1 cellular context compared by ENCODE assay signal in genomic region chr17:3888343-3889171, GRCh38.
A peak's percentile ranks its signal among the peaks of the same experiment; 100 is the strongest.
TF ChIP-seq lines count a peak whose summit lies in the region.

No MANE protein-coding gene starts in this region.

TF ChIP-seq in K562, 482 proteins besides CTCF, POLR2A, EP300 and RAD21 (continued from another document and continues in another):
- TF ChIP-seq, protein P1, sequence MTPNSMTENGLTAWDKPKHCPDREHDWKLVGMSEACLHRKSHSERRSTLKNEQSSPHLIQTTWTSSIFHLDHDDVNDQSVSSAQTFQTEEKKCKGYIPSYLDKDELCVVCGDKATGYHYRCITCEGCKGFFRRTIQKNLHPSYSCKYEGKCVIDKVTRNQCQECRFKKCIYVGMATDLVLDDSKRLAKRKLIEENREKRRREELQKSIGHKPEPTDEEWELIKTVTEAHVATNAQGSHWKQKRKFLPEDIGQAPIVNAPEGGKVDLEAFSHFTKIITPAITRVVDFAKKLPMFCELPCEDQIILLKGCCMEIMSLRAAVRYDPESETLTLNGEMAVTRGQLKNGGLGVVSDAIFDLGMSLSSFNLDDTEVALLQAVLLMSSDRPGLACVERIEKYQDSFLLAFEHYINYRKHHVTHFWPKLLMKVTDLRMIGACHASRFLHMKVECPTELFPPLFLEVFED (CRISPR knock-in tag; conservative IDR thresholded peaks at IDR 0.05), result no peak
- TF ChIP-seq ADNP (tag; IDR thresholded peaks at IDR 0.05), result no peak
- no peak for TF ChIP-seq TEAD2 (tag; IDR thresholded peaks at IDR 0.05)
- no peak for TF ChIP-seq MTA3 (IDR thresholded peaks at IDR 0.05; ENCODE audit: borderline replicate concordance)
- TF ChIP-seq TAF1 (IDR thresholded peaks at IDR 0.05; ENCODE audit: control insufficient read depth, extremely low read depth, insufficient read depth, low read length, severe bottlenecking), result no peak
- TF ChIP-seq ZNF76 (CRISPR knock-in tag; IDR thresholded peaks at IDR 0.05; ENCODE audit: borderline replicate concordance), result no peak
- no peak for TF ChIP-seq ZNF57 (CRISPR knock-in tag; IDR thresholded peaks at IDR 0.05)
- 0 out of 2 replicates have a peak, but pooled peaks have one; percentile 15 for TF ChIP-seq XRCC5 (IDR thresholded peaks at IDR 0.05; ENCODE audit: low read depth, low read length)
- no peak for TF ChIP-seq U2AF1 (optimal IDR thresholded peaks at IDR 0.05; ENCODE audit: low read depth, low read length)
- TF ChIP-seq ZNF561 (CRISPR knock-in tag; conservative IDR thresholded peaks at IDR 0.05), result no peak
- TF ChIP-seq NCOA4 (IDR thresholded peaks at IDR 0.05; ENCODE audit: partially characterized antibody), result no peak
- TF ChIP-seq NEUROD1 (IDR thresholded peaks at IDR 0.05; ENCODE audit: borderline replicate concordance, low read depth, low read length, partially characterized antibody), result no peak
- TF ChIP-seq, protein P2, sequence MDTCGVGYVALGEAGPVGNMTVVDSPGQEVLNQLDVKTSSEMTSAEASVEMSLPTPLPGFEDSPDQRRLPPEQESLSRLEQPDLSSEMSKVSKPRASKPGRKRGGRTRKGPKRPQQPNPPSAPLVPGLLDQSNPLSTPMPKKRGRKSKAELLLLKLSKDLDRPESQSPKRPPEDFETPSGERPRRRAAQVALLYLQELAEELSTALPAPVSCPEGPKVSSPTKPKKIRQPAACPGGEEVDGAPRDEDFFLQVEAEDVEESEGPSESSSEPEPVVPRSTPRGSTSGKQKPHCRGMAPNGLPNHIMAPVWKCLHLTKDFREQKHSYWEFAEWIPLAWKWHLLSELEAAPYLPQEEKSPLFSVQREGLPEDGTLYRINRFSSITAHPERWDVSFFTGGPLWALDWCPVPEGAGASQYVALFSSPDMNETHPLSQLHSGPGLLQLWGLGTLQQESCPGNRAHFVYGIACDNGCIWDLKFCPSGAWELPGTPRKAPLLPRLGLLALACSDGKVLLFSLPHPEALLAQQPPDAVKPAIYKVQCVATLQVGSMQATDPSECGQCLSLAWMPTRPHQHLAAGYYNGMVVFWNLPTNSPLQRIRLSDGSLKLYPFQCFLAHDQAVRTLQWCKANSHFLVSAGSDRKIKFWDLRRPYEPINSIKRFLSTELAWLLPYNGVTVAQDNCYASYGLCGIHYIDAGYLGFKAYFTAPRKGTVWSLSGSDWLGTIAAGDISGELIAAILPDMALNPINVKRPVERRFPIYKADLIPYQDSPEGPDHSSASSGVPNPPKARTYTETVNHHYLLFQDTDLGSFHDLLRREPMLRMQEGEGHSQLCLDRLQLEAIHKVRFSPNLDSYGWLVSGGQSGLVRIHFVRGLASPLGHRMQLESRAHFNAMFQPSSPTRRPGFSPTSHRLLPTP (IDR thresholded peaks at IDR 0.05; ENCODE audit: borderline replicate concordance, extremely low read depth, insufficient read length), result no peak
- peak; percentile 58; the same call in 1 of the 2 replicates for TF ChIP-seq NKRF (IDR thresholded peaks at IDR 0.05; ENCODE audit: borderline replicate concordance)
- TF ChIP-seq ZBTB8A (IDR thresholded peaks at IDR 0.05; ENCODE audit: partially characterized antibody), result no peak
- TF ChIP-seq ZBTB26 (CRISPR knock-in tag; IDR thresholded peaks at IDR 0.05), result no peak
- TF ChIP-seq ZEB2 (IDR thresholded peaks at IDR 0.05), result peak; percentile 67; the same call in 1 of the 2 replicates
- TF ChIP-seq, protein P3, sequence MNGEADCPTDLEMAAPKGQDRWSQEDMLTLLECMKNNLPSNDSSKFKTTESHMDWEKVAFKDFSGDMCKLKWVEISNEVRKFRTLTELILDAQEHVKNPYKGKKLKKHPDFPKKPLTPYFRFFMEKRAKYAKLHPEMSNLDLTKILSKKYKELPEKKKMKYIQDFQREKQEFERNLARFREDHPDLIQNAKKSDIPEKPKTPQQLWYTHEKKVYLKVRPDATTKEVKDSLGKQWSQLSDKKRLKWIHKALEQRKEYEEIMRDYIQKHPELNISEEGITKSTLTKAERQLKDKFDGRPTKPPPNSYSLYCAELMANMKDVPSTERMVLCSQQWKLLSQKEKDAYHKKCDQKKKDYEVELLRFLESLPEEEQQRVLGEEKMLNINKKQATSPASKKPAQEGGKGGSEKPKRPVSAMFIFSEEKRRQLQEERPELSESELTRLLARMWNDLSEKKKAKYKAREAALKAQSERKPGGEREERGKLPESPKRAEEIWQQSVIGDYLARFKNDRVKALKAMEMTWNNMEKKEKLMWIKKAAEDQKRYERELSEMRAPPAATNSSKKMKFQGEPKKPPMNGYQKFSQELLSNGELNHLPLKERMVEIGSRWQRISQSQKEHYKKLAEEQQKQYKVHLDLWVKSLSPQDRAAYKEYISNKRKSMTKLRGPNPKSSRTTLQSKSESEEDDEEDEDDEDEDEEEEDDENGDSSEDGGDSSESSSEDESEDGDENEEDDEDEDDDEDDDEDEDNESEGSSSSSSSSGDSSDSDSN (IDR thresholded peaks at IDR 0.05; ENCODE audit: borderline replicate concordance in 1 of 2, low read depth in 2 of 2, low read length in 2 of 2), result peak in 1 of 2 experiments; percentile 71; a peak in 1 of 4 replicates
- TF ChIP-seq EP400 (IDR thresholded peaks at IDR 0.05), result peak; percentile 94
- TF ChIP-seq BRD9 (IDR thresholded peaks at IDR 0.05; ENCODE audit: low read depth, partially characterized antibody), result no peak
- TF ChIP-seq TAF7 (tag; IDR thresholded peaks at IDR 0.05), result no peak
- no peak for TF ChIP-seq ZZZ3 (IDR thresholded peaks at IDR 0.05)
- TF ChIP-seq HMGN3 (IDR thresholded peaks at IDR 0.05; ENCODE audit: borderline replicate concordance, extremely low read depth, insufficient read length, low read depth, low read length), result peak; percentile 75
- TF ChIP-seq POLR2H (tag; IDR thresholded peaks at IDR 0.05; ENCODE audit: low read depth), result no peak
- TF ChIP-seq SAFB (IDR thresholded peaks at IDR 0.05; ENCODE audit: borderline replicate concordance, low read depth, low read length), result no peak
- TF ChIP-seq ZKSCAN1 (IDR thresholded peaks at IDR 0.05; ENCODE audit: low read depth, low read length), result no peak
- TF ChIP-seq POLR2B (IDR thresholded peaks at IDR 0.05; ENCODE audit: low read depth, partially characterized antibody), result peak; percentile 49
- TF ChIP-seq CREBBP (IDR thresholded peaks at IDR 0.05; ENCODE audit: low read depth, low read length), result no peak
- TF ChIP-seq, protein P4, sequence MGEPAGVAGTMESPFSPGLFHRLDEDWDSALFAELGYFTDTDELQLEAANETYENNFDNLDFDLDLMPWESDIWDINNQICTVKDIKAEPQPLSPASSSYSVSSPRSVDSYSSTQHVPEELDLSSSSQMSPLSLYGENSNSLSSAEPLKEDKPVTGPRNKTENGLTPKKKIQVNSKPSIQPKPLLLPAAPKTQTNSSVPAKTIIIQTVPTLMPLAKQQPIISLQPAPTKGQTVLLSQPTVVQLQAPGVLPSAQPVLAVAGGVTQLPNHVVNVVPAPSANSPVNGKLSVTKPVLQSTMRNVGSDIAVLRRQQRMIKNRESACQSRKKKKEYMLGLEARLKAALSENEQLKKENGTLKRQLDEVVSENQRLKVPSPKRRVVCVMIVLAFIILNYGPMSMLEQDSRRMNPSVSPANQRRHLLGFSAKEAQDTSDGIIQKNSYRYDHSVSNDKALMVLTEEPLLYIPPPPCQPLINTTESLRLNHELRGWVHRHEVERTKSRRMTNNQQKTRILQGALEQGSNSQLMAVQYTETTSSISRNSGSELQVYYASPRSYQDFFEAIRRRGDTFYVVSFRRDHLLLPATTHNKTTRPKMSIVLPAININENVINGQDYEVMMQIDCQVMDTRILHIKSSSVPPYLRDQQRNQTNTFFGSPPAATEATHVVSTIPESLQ (CRISPR knock-in tag; IDR thresholded peaks at IDR 0.05), result no peak
- TF ChIP-seq, protein P5, sequence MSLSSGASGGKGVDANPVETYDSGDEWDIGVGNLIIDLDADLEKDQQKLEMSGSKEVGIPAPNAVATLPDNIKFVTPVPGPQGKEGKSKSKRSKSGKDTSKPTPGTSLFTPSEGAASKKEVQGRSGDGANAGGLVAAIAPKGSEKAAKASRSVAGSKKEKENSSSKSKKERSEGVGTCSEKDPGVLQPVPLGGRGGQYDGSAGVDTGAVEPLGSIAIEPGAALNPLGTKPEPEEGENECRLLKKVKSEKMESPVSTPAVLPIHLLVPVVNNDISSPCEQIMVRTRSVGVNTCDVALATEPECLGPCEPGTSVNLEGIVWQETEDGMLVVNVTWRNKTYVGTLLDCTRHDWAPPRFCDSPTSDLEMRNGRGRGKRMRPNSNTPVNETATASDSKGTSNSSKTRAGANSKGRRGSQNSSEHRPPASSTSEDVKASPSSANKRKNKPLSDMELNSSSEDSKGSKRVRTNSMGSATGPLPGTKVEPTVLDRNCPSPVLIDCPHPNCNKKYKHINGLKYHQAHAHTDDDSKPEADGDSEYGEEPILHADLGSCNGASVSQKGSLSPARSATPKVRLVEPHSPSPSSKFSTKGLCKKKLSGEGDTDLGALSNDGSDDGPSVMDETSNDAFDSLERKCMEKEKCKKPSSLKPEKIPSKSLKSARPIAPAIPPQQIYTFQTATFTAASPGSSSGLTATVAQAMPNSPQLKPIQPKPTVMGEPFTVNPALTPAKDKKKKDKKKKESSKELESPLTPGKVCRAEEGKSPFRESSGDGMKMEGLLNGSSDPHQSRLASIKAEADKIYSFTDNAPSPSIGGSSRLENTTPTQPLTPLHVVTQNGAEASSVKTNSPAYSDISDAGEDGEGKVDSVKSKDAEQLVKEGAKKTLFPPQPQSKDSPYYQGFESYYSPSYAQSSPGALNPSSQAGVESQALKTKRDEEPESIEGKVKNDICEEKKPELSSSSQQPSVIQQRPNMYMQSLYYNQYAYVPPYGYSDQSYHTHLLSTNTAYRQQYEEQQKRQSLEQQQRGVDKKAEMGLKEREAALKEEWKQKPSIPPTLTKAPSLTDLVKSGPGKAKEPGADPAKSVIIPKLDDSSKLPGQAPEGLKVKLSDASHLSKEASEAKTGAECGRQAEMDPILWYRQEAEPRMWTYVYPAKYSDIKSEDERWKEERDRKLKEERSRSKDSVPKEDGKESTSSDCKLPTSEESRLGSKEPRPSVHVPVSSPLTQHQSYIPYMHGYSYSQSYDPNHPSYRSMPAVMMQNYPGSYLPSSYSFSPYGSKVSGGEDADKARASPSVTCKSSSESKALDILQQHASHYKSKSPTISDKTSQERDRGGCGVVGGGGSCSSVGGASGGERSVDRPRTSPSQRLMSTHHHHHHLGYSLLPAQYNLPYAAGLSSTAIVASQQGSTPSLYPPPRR (CRISPR knock-in tag; IDR thresholded peaks at IDR 0.05; ENCODE audit: borderline replicate concordance), result no peak
- TF ChIP-seq E2F8 (IDR thresholded peaks at IDR 0.05; ENCODE audit: low read depth, partially characterized antibody), result no peak
